In genomic region chr10:121281576-121281975, GRCh38 we compare ENCODE assay signal across 15 cellular contexts.
"Had no signal": no experiment of that assay in that cellular context is flagged by ENCODE, and none has a peak within 500 bp of the region (broad histone marks: within the 10 kb centered on the region; RNA-seq: fewer than 3 reads in every experiment).

No MANE protein-coding gene starts in this region.

- H3K4me3 ChIP-seq: left ventricle myocardium inferior, prostate gland, smooth muscle cell, suprapubic skin, upper lobe of left lung had no signal

- DNase-seq: activated CD4-positive, CD25-positive, alpha-beta regulatory T cell treated with anti-CD3 and anti-CD28 coated beads, Interleukin-2, amount 50 U/mL, for 72 hours; activated naive CD4-positive, alpha-beta T cell treated with Interleukin-2 at 50 U/mL for 16 hours; activated T-cell treated with anti-CD3 and anti-CD28 coated beads for 4 hours; anterior cingulate cortex; brain microvascular endothelial cell; cerebellar nuclear complex; left ventricle myocardium inferior; right cardiac atrium; stimulated activated naive CD8-positive, alpha-beta T cell treated with anti-CD3 and anti-CD28 coated beads, Interleukin-15, Interleukin-2, amounts not matched to agents 100 U/mL and 50 U/mL, for 24 hours; T-helper 9 cell; upper lobe of left lung had no signal

- H3K36me3 Mint-ChIP-seq: memory B cell had no signal

- H3K27me3 Mint-ChIP-seq: memory B cell had no signal

- H3K27ac Mint-ChIP-seq: memory B cell had no signal

- H3K9me3 ChIP-seq: prostate gland, suprapubic skin, upper lobe of left lung had no signal

- ATAC-seq: right cardiac atrium; stimulated activated naive CD8-positive, alpha-beta T cell treated with anti-CD3 and anti-CD28 coated beads, Interleukin-15, Interleukin-2, amounts not matched to agents 100 U/mL and 50 U/mL, for 24 hours had no signal

- H3K4me3 Mint-ChIP-seq: memory B cell had no signal

- H3K4me1 Mint-ChIP-seq: memory B cell had no signal

- H3K36me3 ChIP-seq: brain microvascular endothelial cell, left ventricle myocardium inferior, prostate gland, suprapubic skin, upper lobe of left lung had no signal

- H3K27ac ChIP-seq: brain microvascular endothelial cell, left ventricle myocardium inferior, prostate gland, suprapubic skin, upper lobe of left lung had no signal
